7 cellular contexts compared by ENCODE assay signal in genomic region chr10:122279725-122280141, GRCh38. TPM values are rescaled to one million over a fixed set of nuclear protein-coding genes. Genes with fewer than 3 reads are reported as not detected.
DNase-seq lines count a peak whose midpoint lies in the region; ATAC-seq and TF ChIP-seq lines count a peak whose summit lies in the region.

No MANE protein-coding gene starts in this region.

- H3K9me3 ChIP-seq in ascending aorta: no peaks in the 10 kb centered on the region
- H3K9me3 ChIP-seq in suprapubic skin: no peaks in the 10 kb centered on the region

- no peaks in the 10 kb centered on the region for H3K27me3 ChIP-seq in ascending aorta
- no peaks in the 10 kb centered on the region for H3K27me3 ChIP-seq in suprapubic skin

- ATAC-seq in HG02884 (IDR thresholded peaks at IDR 0.05; ENCODE audit: unreplicated experiment) (no peak), GM21367 (IDR thresholded peaks at IDR 0.05; ENCODE audit: unreplicated experiment) (no peak)

- H3K4me3 ChIP-seq in GM12865 (ENCODE audit: low read depth, low read length) (no peak overlapping the region), ascending aorta (no peak overlapping the region), suprapubic skin (no peak overlapping the region)

- H3K36me3 ChIP-seq in ascending aorta (no peaks in the 10 kb centered on the region), suprapubic skin (no peaks in the 10 kb centered on the region)

- no peak overlapping the region for H3K27ac ChIP-seq in ascending aorta
- H3K27ac ChIP-seq in suprapubic skin: no peak overlapping the region

- peaks cover 0 to 4% of the 10 kb centered on the region in 2 donors for H3K4me1 ChIP-seq in ascending aorta
- H3K4me1 ChIP-seq in suprapubic skin: no peaks in the 10 kb centered on the region

- TF ChIP-seq EP300 in suprapubic skin (IDR thresholded peaks at IDR 0.05): no peak

- no peak for TF ChIP-seq POLR2A in suprapubic skin (IDR thresholded peaks at IDR 0.05)

- DNase-seq in GM12865 (ENCODE audit: low read depth) (peak; percentile 39), LoVo (ENCODE audit: low spot score) (peak; percentile 39), ascending aorta (ENCODE audit: low spot score in 2 of 2) (peak in 1 of 2 donors; percentile 63), iPS-NIHi7 (ENCODE audit: extremely low spot score) (peak; percentile 68), suprapubic skin (ENCODE audit: low spot score in 2 of 2) (no peak)

- 36% methylated on average over 7 of the region's 9 CpGs for WGBS in suprapubic skin

- intact Hi-C loops in ascending aorta (cut with DNase I): no loop called here

- peak; percentile 69 for TF ChIP-seq CTCF in GM12865 (IDR thresholded peaks at IDR 0.05; ENCODE audit: insufficient read depth, low read depth, low read length, missing control alignments)
- peak; percentile 39 to 63 (median 50) for TF ChIP-seq CTCF in ascending aorta (IDR thresholded peaks at IDR 0.05)
- TF ChIP-seq CTCF in suprapubic skin (IDR thresholded peaks at IDR 0.05): peak; percentile 12 to 58

RNA-seq across cellular contexts. Expression of gene BTBD16, which starts 8.6 kb away (rescaled TPM):
- total RNA-seq in ascending aorta (not detected), suprapubic skin (10 to 100 TPM in 1 of 4 donors, 1 to 10 TPM in 2, under 1 TPM in 1; 0.85 to 10.2 (median 5.1) TPM)

Comparison
In these comparisons a context has a peak if more than half of its experiments do, and no peak if none do; other contexts are left out.
1. DNase-seq: peak in GM12865 (single experiment), LoVo (single experiment) and iPS-NIHi7 (single experiment); none in suprapubic skin (0 of 2).
2. Peak in every context shown above with its lines, with median percentiles within 50 percentile points of each other: CTCF ChIP-seq.